Comparison of ENCODE assay signal across 10 cellular contexts in the genomic region with DNA sequence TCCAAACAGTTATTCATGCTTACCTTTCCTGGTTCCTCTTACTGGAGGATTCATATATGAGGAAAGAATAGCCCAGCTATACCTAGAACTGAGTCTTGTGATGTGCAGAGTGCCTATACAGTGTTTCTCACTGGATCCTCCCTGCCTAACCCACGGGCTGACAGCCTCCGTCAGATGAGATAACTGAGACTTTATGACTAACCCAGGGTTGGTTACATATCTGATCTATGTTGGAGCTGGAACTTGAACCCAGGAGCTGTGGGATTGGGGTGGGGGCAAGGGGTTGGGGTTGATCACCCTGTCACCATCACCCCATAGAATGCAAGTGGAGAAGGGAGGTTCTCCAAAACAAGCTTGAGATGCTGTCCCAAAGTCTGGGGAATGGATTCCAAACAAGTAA.
"Had no signal": no experiment of that assay in that cellular context is flagged by ENCODE, and none has a peak within 500 bp of the region (broad histone marks: within the 10 kb centered on the region; RNA-seq: fewer than 3 reads in every experiment).

No MANE protein-coding gene starts in this region.

- H3K27me3 ChIP-seq: foreskin keratinocyte had no signal

- ATAC-seq: stimulated activated memory B cell treated with anti-CD40 and anti-IgM and Interleukin-4, amounts not matched to agents 10 μg/mL and 1 μg/mL and 100 μg/mL, for 72 hours; T-helper 17 cell had no signal

- DNase-seq: activated CD4-positive, alpha-beta T cell treated with anti-CD3 and anti-CD28 coated beads, Interleukin-2, amount 50 U/mL, for 4 hours; activated CD4-positive, CD25-positive, alpha-beta regulatory T cell treated with anti-CD3 and anti-CD28 coated beads, Interleukin-2, amount 50 U/mL, for 72 hours; activated T-cell treated with anti-CD3 and anti-CD28 coated beads, Interleukin-2, amount 50 U/mL, for 1 hour; amniotic stem cell; foreskin keratinocyte; immature natural killer cell; left cardiac atrium; T-helper 17 cell had no signal

- H3K27ac ChIP-seq: foreskin keratinocyte had no signal

- H3K4me3 ChIP-seq: smooth muscle cell had no signal
